Comparison of ENCODE assay signal across 19 cellular contexts in the genomic region with DNA sequence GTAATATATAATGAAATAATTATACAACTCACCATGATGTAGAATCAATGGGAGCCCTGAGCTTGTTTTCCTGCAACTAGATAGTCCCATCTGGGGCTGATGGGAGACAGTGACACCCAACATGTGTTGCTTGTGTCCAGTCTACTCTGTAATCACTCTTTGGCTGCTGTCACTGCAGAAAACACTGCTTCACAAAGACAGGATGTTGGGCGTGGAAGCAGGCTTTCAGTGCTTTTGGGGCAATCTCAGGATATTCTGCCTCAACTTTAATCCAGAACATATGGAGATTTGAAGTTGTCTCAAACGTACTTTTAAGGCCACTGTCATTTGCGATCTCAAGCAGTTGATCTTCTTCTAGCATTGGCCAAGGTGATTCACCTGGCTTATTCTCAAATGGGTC.
DNase-seq lines count a peak whose midpoint lies in the region; ATAC-seq, FAIRE-seq and TF ChIP-seq lines count a peak whose summit lies in the region.
"Had no signal": no experiment of that assay in that cellular context is flagged by ENCODE, and none has a peak within 500 bp of the region (broad histone marks: within the 10 kb centered on the region; RNA-seq: fewer than 3 reads in every experiment).

No MANE protein-coding gene starts in this region.

- H3K4me1 ChIP-seq in endothelial cell of umbilical vein (ENCODE audit: control insufficient read depth, extremely low read depth, insufficient read depth, low read length), result no peaks in the 10 kb centered on the region

- TF ChIP-seq CTCF in activated CD8-positive, alpha-beta T cell treated with anti-CD3 and anti-CD28 coated beads for 36 hours (IDR thresholded peaks at IDR 0.05), result no peak
- TF ChIP-seq CTCF in CD14-positive monocyte (IDR thresholded peaks at IDR 0.05) (no peak), activated B cell treated with CpG ODN at 0.5 μM for 24 hours (IDR thresholded peaks at IDR 0.05) (no peak), endothelial cell of umbilical vein (IDR thresholded peaks at IDR 0.05; ENCODE audit: extremely low read depth in 1 of 2, insufficient read depth in 1 of 2, low read depth in 1 of 2, low read length in 2 of 2) (no peak), GM20000 (IDR thresholded peaks at IDR 0.05; ENCODE audit: extremely low read depth, missing control alignments) (no peak)

- no peaks in the 10 kb centered on the region for H3K79me2 ChIP-seq in endothelial cell of umbilical vein (ENCODE audit: control insufficient read depth, insufficient read depth, low read length)

- H3K36me3 Mint-ChIP-seq in activated CD8-positive, alpha-beta T cell treated with anti-CD3 and anti-CD28 coated beads for 36 hours (ENCODE audit: low read depth), result peaks cover 35% of the 10 kb centered on the region
- H3K36me3 Mint-ChIP-seq in activated CD8-positive, alpha-beta T cell treated with anti-CD3 and anti-CD28 coated beads, Interleukin-2, amount 10 ng/mL, durations not matched to agents 7 days and 5 days (ENCODE audit: low read depth), result peaks cover 51% of the 10 kb centered on the region
- H3K36me3 Mint-ChIP-seq in CD14-positive monocyte, result peaks cover 83 to 96% of the 10 kb centered on the region in 2 donors
- H3K36me3 Mint-ChIP-seq in activated B cell treated with CpG ODN at 0.5 μM for 24 hours (ENCODE audit: low read depth), result peaks cover 85% of the 10 kb centered on the region

- H2AFZ ChIP-seq in endothelial cell of umbilical vein (ENCODE audit: low read depth, low read length), result no peak overlapping the region

- no peaks in the 10 kb centered on the region for H3K9me1 ChIP-seq in endothelial cell of umbilical vein (replicated peaks; ENCODE audit: control insufficient read depth, extremely low read depth, insufficient read depth, low read length)

- H3K4me3 Mint-ChIP-seq in activated CD8-positive, alpha-beta T cell treated with anti-CD3 and anti-CD28 coated beads for 36 hours, result no peak overlapping the region
- H3K4me3 Mint-ChIP-seq in activated CD8-positive, alpha-beta T cell treated with anti-CD3 and anti-CD28 coated beads, Interleukin-2, amount 10 ng/mL, durations not matched to agents 7 days and 5 days, result no peak overlapping the region
- H3K4me3 Mint-ChIP-seq in CD14-positive monocyte, result no peak overlapping the region
- H3K4me3 Mint-ChIP-seq in activated B cell treated with CpG ODN at 0.5 μM for 24 hours, result no peak overlapping the region

- ATAC-seq in activated CD8-positive, alpha-beta T cell treated with anti-CD3 and anti-CD28 coated beads for 36 hours, result no peak
- ATAC-seq in activated CD8-positive, alpha-beta T cell treated with anti-CD3 and anti-CD28 coated beads, Interleukin-2, amount 10 ng/mL, durations not matched to agents 7 days and 5 days, result no peak
- no peak for ATAC-seq in activated B cell treated with CpG ODN at 0.5 μM for 24 hours (ENCODE audit: low read depth)
- no peak for ATAC-seq in GM18873 (IDR thresholded peaks at IDR 0.05; ENCODE audit: low FRiP score, unreplicated experiment)

- no TSS peak for BruUV-seq in endothelial cell of umbilical vein (replicated peaks; lab: Mats Ljungman, UMichigan)

- POLR2A ChIA-PET in activated CD8-positive, alpha-beta T cell treated with anti-CD3 and anti-CD28 coated beads for 36 hours (lab: Charles Lee), result interaction anchor here (0.6 to 1.0 kb wide), 2 partner anchors 10 to 128 kb away, joined by 3 to 4 read pairs; no protein-coding TSS in a partner anchor
- POLR2A ChIA-PET in activated CD8-positive, alpha-beta T cell treated with anti-CD3 and anti-CD28 coated beads, Interleukin-2, amount 10 ng/mL, durations not matched to agents 7 days and 5 days (lab: Charles Lee), result no interaction called here
- POLR2A ChIA-PET in activated B cell treated with CpG ODN at 0.5 μM for 24 hours (lab: Charles Lee) (interaction anchor here (0.6 kb wide), 1 partner anchor 135 kb away, joined by 5 read pairs; no protein-coding TSS in a partner anchor), endothelial cell of umbilical vein (lab: Charles Lee) (no interaction called here)

- H3K4me3 ChIP-seq in endothelial cell of umbilical vein (replicated peaks in 1 of 3; ENCODE audit: insufficient read depth in 1 of 3, low read depth in 1 of 3, low read length in 3 of 3), result no peak overlapping the region

- no peak for DNase-seq in activated CD8-positive, alpha-beta T cell treated with anti-CD3 and anti-CD28 coated beads for 36 hours
- DNase-seq in activated CD8-positive, alpha-beta T cell treated with anti-CD3 and anti-CD28 coated beads, Interleukin-2, amount 10 ng/mL, durations not matched to agents 7 days and 5 days, result no peak
- DNase-seq in CD14-positive monocyte (ENCODE audit: low spot score) (no peak), activated B cell treated with CpG ODN at 0.5 μM for 24 hours (no peak), endothelial cell of umbilical vein (ENCODE audit: low read depth, low spot score) (no peak), GF-D8 (lab: John Stamatoyannopoulos, UW) (no peak), GM20000 (ENCODE audit: low spot score) (no peak)
- DNase-seq: C1 segment of cervical spinal cord, COR-L47, H7, IMR-90, NCI-H1105, NCI-H1694 treated with DMSO at 0.1 percent for 48 hours, NCI-H526 treated with DMSO at 0.1 percent for 48 hours, Right ventricle myocardium superior had no signal

- intact Hi-C loops in activated CD8-positive, alpha-beta T cell treated with anti-CD3 and anti-CD28 coated beads for 36 hours (cut with micrococcal nuclease), result no loop called here
- intact Hi-C loops in CD14-positive monocyte (cut with micrococcal nuclease), result loop anchor here in 1 of 2 donors (10.0 kb wide), 1 partner anchor 62 kb away; no protein-coding TSS in a partner anchor
- intact Hi-C loops in activated B cell treated with CpG ODN at 0.5 μM for 24 hours (cut with micrococcal nuclease), result no loop called here
- intact Hi-C loops in endothelial cell of umbilical vein (cut with micrococcal nuclease), result no loop called here

- no peaks in the 10 kb centered on the region for H3K27me3 Mint-ChIP-seq in activated CD8-positive, alpha-beta T cell treated with anti-CD3 and anti-CD28 coated beads for 36 hours
- H3K27me3 Mint-ChIP-seq in activated CD8-positive, alpha-beta T cell treated with anti-CD3 and anti-CD28 coated beads, Interleukin-2, amount 10 ng/mL, durations not matched to agents 7 days and 5 days (ENCODE audit: low read depth), result no peaks in the 10 kb centered on the region
- H3K27me3 Mint-ChIP-seq in CD14-positive monocyte (ENCODE audit: low read depth in 3 of 3) (peaks cover 0 to 2% (median 0%) of the 10 kb centered on the region in 3 donors), activated B cell treated with CpG ODN at 0.5 μM for 24 hours (no peaks in the 10 kb centered on the region)

- CTCF ChIA-PET in activated CD8-positive, alpha-beta T cell treated with anti-CD3 and anti-CD28 coated beads for 36 hours (lab: Charles Lee), result no interaction called here
- CTCF ChIA-PET in activated CD8-positive, alpha-beta T cell treated with anti-CD3 and anti-CD28 coated beads, Interleukin-2, amount 10 ng/mL, durations not matched to agents 7 days and 5 days (lab: Charles Lee), result no interaction called here
- CTCF ChIA-PET in activated B cell treated with CpG ODN at 0.5 μM for 24 hours (lab: Charles Lee) (no interaction called here), endothelial cell of umbilical vein (lab: Charles Lee) (no interaction called here)

- FAIRE-seq in endothelial cell of umbilical vein (lab: Jason Lieb, UNC), result peak; percentile 15
- FAIRE-seq: A204.1, GM19239, RCC 7860 had no signal

- no peaks in the 10 kb centered on the region for H3K27me3 ChIP-seq in endothelial cell of umbilical vein (ENCODE audit: control insufficient read depth in 2 of 2, insufficient read depth in 2 of 2, low read length in 2 of 2)

- no peaks in the 10 kb centered on the region for H3K9me3 Mint-ChIP-seq in activated CD8-positive, alpha-beta T cell treated with anti-CD3 and anti-CD28 coated beads for 36 hours
- no peaks in the 10 kb centered on the region for H3K9me3 Mint-ChIP-seq in activated CD8-positive, alpha-beta T cell treated with anti-CD3 and anti-CD28 coated beads, Interleukin-2, amount 10 ng/mL, durations not matched to agents 7 days and 5 days (ENCODE audit: insufficient read depth)
- peaks cover 0 to 2% (median 0%) of the 10 kb centered on the region in 7 donors for H3K9me3 Mint-ChIP-seq in CD14-positive monocyte
- no peaks in the 10 kb centered on the region for H3K9me3 Mint-ChIP-seq in activated B cell treated with CpG ODN at 0.5 μM for 24 hours

- H3K9ac ChIP-seq in endothelial cell of umbilical vein (replicated peaks; ENCODE audit: extremely low read depth, insufficient read depth, low read length), result no peak overlapping the region

- dilution Hi-C loops in endothelial cell of umbilical vein (cut with MboI; ENCODE audit: extremely low pct_ligation_motif_present, low sequenced_read_pairs), result no loop called here

- H3K4me1 Mint-ChIP-seq in activated CD8-positive, alpha-beta T cell treated with anti-CD3 and anti-CD28 coated beads for 36 hours (ENCODE audit: low read depth), result no peaks in the 10 kb centered on the region
- no peaks in the 10 kb centered on the region for H3K4me1 Mint-ChIP-seq in activated CD8-positive, alpha-beta T cell treated with anti-CD3 and anti-CD28 coated beads, Interleukin-2, amount 10 ng/mL, durations not matched to agents 7 days and 5 days (ENCODE audit: low read depth)
- H3K4me1 Mint-ChIP-seq in CD14-positive monocyte (no peaks in the 10 kb centered on the region), activated B cell treated with CpG ODN at 0.5 μM for 24 hours (peaks cover 5% of the 10 kb centered on the region)

- H4K20me1 ChIP-seq in endothelial cell of umbilical vein (replicated peaks; ENCODE audit: control insufficient read depth, extremely low read depth, insufficient read depth, low read length), result no peaks in the 10 kb centered on the region

- no peak overlapping the region for H3K4me2 ChIP-seq in endothelial cell of umbilical vein (ENCODE audit: insufficient read depth, low read length)

- peak overlapping the region; percentile 47 for H3K27ac Mint-ChIP-seq in activated CD8-positive, alpha-beta T cell treated with anti-CD3 and anti-CD28 coated beads for 36 hours
- H3K27ac Mint-ChIP-seq in activated CD8-positive, alpha-beta T cell treated with anti-CD3 and anti-CD28 coated beads, Interleukin-2, amount 10 ng/mL, durations not matched to agents 7 days and 5 days, result no peak overlapping the region
- H3K27ac Mint-ChIP-seq in CD14-positive monocyte, result peak overlapping the region in 5 of 7 donors; percentile 12 to 85 (median 44)
- H3K27ac Mint-ChIP-seq in activated B cell treated with CpG ODN at 0.5 μM for 24 hours, result peak overlapping the region; percentile 30

- no peaks in the 10 kb centered on the region for H3K9me3 ChIP-seq in endothelial cell of umbilical vein (replicated peaks; ENCODE audit: control insufficient read depth, insufficient read depth, low read length)

- TF ChIP-seq POLR2A in endothelial cell of umbilical vein (IDR thresholded peaks at IDR 0.05; ENCODE audit: low read depth, low read length), result no peak

- H3K36me3 ChIP-seq in endothelial cell of umbilical vein (ENCODE audit: control insufficient read depth in 2 of 2, extremely low read depth in 1 of 2, insufficient read depth in 2 of 2, low read length in 2 of 2), result peaks cover 9 to 21% of the 10 kb centered on the region in 2 experiments

- no peak overlapping the region for H3K27ac ChIP-seq in endothelial cell of umbilical vein (ENCODE audit: insufficient read depth, low read depth, low read length)

TF ChIP-seq in endothelial cell of umbilical vein, 7 proteins besides CTCF, POLR2A, EP300 and RAD21:
- no peak for TF ChIP-seq FOS (IDR thresholded peaks at IDR 0.05; ENCODE audit: borderline replicate concordance, insufficient read depth, low read length)

Comparison
In these comparisons a context has a peak if more than half of its experiments do, and no peak if none do; other contexts are left out.
1. POLR2A ChIA-PET loops: an anchor here in activated CD8-positive, alpha-beta T cell treated with anti-CD3 and anti-CD28 coated beads for 36 hours (0.6 to 1.0 kb wide) and activated B cell treated with CpG ODN at 0.5 μM for 24 hours (0.6 kb wide); none called in activated CD8-positive, alpha-beta T cell treated with anti-CD3 and anti-CD28 coated beads, Interleukin-2, amount 10 ng/mL, durations not matched to agents 7 days and 5 days and endothelial cell of umbilical vein.